Comparison of ENCODE assay signal across 1 cellular context in genomic region chr9:71249729-71250317, GRCh38.
TF ChIP-seq lines count a peak whose summit lies in the region.

No MANE protein-coding gene starts in this region.

TF ChIP-seq in H1, 55 proteins besides CTCF, POLR2A, EP300 and RAD21 (continued from another document):
- TF ChIP-seq PHF8 (conservative IDR thresholded peaks at IDR 0.05; ENCODE audit: low read depth, low read length) = no peak
- TF ChIP-seq USF2 (IDR thresholded peaks at IDR 0.05; ENCODE audit: low read length) = peak; percentile 7; the same call in 1 of the 2 replicates
- no peak for TF ChIP-seq CEBPB (IDR thresholded peaks at IDR 0.05; ENCODE audit: low read depth, low read length)
